16 cellular contexts compared by ENCODE assay signal in genomic region chr1:27301582-27302199, GRCh38. TPM values are rescaled to one million over a fixed set of nuclear protein-coding genes. Genes with fewer than 3 reads are reported as not detected.
DNase-seq lines count a peak whose midpoint lies in the region; ATAC-seq lines count a peak whose summit lies in the region.
"Had no signal": no experiment of that assay in that cellular context is flagged by ENCODE, and none has a peak within 500 bp of the region (broad histone marks: within the 10 kb centered on the region; RNA-seq: fewer than 3 reads in every experiment).

No MANE protein-coding gene starts in this region.

- POLR2A ChIA-PET in naive thymus-derived CD4-positive, alpha-beta T cell (lab: Charles Lee): interaction anchor here (1.1 to 2.0 kb wide), 4 partner anchors 10 to 97 kb away, joined by 3 to 6 read pairs (median 4); no protein-coding TSS in a partner anchor

- WGBS in HUES64: 80% methylated on average over 10 of the region's 10 CpGs

- H3K27ac Mint-ChIP-seq in naive thymus-derived CD4-positive, alpha-beta T cell: no peak overlapping the region
- H3K27ac Mint-ChIP-seq: activated CD4-positive, alpha-beta T cell treated with anti-CD3 and anti-CD28 coated beads, Interleukin-2, amount 10 ng/mL, durations not matched to agents 7 days and 5 days; stimulated activated naive CD8-positive, alpha-beta T cell treated with anti-CD3 and anti-CD28 coated beads, Interleukin-15, Interleukin-2, amounts not matched to agents 100 ng/mL and 50 ng/mL, for 24 hours had no signal

- peak overlapping the region; percentile 3; the same call in 1 of the 2 replicates for H3K9ac ChIP-seq in HUES64 (ENCODE audit: low read depth, low read length)
- peak overlapping the region; percentile 53 for H3K9ac ChIP-seq in NT2/D1 (ENCODE audit: insufficient read length, low read depth)
- H3K9ac ChIP-seq: KMS-11 had no signal

- no peaks in the 10 kb centered on the region for H3K27me3 Mint-ChIP-seq in naive thymus-derived CD4-positive, alpha-beta T cell
- H3K27me3 Mint-ChIP-seq: activated CD4-positive, alpha-beta T cell treated with anti-CD3 and anti-CD28 coated beads, Interleukin-2, amount 10 ng/mL, durations not matched to agents 7 days and 5 days; stimulated activated naive CD8-positive, alpha-beta T cell treated with anti-CD3 and anti-CD28 coated beads, Interleukin-15, Interleukin-2, amounts not matched to agents 100 ng/mL and 50 ng/mL, for 24 hours had no signal

- H3K36me3 Mint-ChIP-seq in naive thymus-derived CD4-positive, alpha-beta T cell: peaks cover 0 to 32% (median 6%) of the 10 kb centered on the region in 5 donors

- H3K9me3 ChIP-seq in HUES64 (ENCODE audit: insufficient read depth, low read depth, low read length) (no peaks in the 10 kb centered on the region), NT2/D1 (ENCODE audit: insufficient read depth, low read length) (no peaks in the 10 kb centered on the region)
- no peaks in the 10 kb centered on the region for H3K9me3 ChIP-seq in naive thymus-derived CD4-positive, alpha-beta T cell (ENCODE audit: control insufficient read depth in 2 of 3, low read length in 3 of 3)
- H3K9me3 ChIP-seq: body of pancreas, mucosa of descending colon had no signal

- peaks cover 0 to 8% (median 3%) of the 10 kb centered on the region in 7 donors for H3K4me1 Mint-ChIP-seq in naive thymus-derived CD4-positive, alpha-beta T cell

- H3K27ac ChIP-seq in HUES64 (ENCODE audit: low read depth, low read length): no peak overlapping the region
- H3K27ac ChIP-seq in naive thymus-derived CD4-positive, alpha-beta T cell (ENCODE audit: low read depth, low read length): no peak overlapping the region
- H3K27ac ChIP-seq: body of pancreas, KMS-11 had no signal

- ATAC-seq in HG02623 (IDR thresholded peaks at IDR 0.05; ENCODE audit: unreplicated experiment): no peak
- no peak for ATAC-seq in naive thymus-derived CD4-positive, alpha-beta T cell
- ATAC-seq in GM19463 (IDR thresholded peaks at IDR 0.05; ENCODE audit: unreplicated experiment): no peak

- no peaks in the 10 kb centered on the region for H3K27me3 ChIP-seq in HUES64 (ENCODE audit: insufficient read depth, low read length)
- no peaks in the 10 kb centered on the region for H3K27me3 ChIP-seq in NT2/D1 (ENCODE audit: insufficient read depth, insufficient read length)
- H3K27me3 ChIP-seq in naive thymus-derived CD4-positive, alpha-beta T cell (ENCODE audit: control insufficient read depth in 2 of 2, insufficient read depth in 2 of 2, low read length in 2 of 2): no peaks in the 10 kb centered on the region
- H3K27me3 ChIP-seq: body of pancreas had no signal

- H3K4me3 Mint-ChIP-seq in naive thymus-derived CD4-positive, alpha-beta T cell: no peak overlapping the region
- H3K4me3 Mint-ChIP-seq: activated CD4-positive, alpha-beta T cell treated with anti-CD3 and anti-CD28 coated beads, Interleukin-2, amount 10 ng/mL, durations not matched to agents 7 days and 5 days; stimulated activated naive CD8-positive, alpha-beta T cell treated with anti-CD3 and anti-CD28 coated beads, Interleukin-15, Interleukin-2, amounts not matched to agents 100 ng/mL and 50 ng/mL, for 24 hours had no signal

- no peaks in the 10 kb centered on the region for H3K9me3 Mint-ChIP-seq in naive thymus-derived CD4-positive, alpha-beta T cell
- H3K9me3 Mint-ChIP-seq: activated CD4-positive, alpha-beta T cell treated with anti-CD3 and anti-CD28 coated beads, Interleukin-2, amount 10 ng/mL, durations not matched to agents 7 days and 5 days; stimulated activated naive CD8-positive, alpha-beta T cell treated with anti-CD3 and anti-CD28 coated beads, Interleukin-15, Interleukin-2, amounts not matched to agents 100 ng/mL and 50 ng/mL, for 24 hours had no signal

- DNase-seq in COR-L47 (lab: John Stamatoyannopoulos, UW) (peak; percentile 55), NT2/D1 (ENCODE audit: low read depth, low spot score) (no peak), left kidney (ENCODE audit: low read depth, low spot score) (peak; percentile 7), GDM1 (lab: John Stamatoyannopoulos, UW) (no peak)
- no peak for DNase-seq in naive thymus-derived CD4-positive, alpha-beta T cell
- DNase-seq: activated CD4-positive, alpha-beta T cell treated with anti-CD3 and anti-CD28 coated beads, Interleukin-2, amount 10 ng/mL, durations not matched to agents 7 days and 5 days; activated naive CD4-positive, alpha-beta T cell treated with anti-CD3 and anti-CD28 coated beads, Interleukin-2, amount 50 U/mL, for 16 hours; activated T-cell treated with anti-CD3 and anti-CD28 coated beads for 4 hours; body of pancreas; mucosa of descending colon; stimulated activated CD4-positive, alpha-beta T cell treated with anti-CD3 and anti-CD28 coated beads, Interleukin-12 subunit alpha, Interleukin-12 subunit beta, amount 100 ng/mL, for 4 hours had no signal

- intact Hi-C loops in naive thymus-derived CD4-positive, alpha-beta T cell (cut with micrococcal nuclease): loop anchor here (1.0 to 5.0 kb wide), 6 partner anchors 31 to 361 kb away; no protein-coding TSS in a partner anchor

- H3K36me3 ChIP-seq in HUES64 (ENCODE audit: insufficient read depth, low read length) (peaks cover 7% of the 10 kb centered on the region), NT2/D1 (ENCODE audit: insufficient read depth, insufficient read length, low read length) (peaks cover 18% of the 10 kb centered on the region)
- peaks cover 0 to 82% (median 5%) of the 10 kb centered on the region in 3 experiments for H3K36me3 ChIP-seq in naive thymus-derived CD4-positive, alpha-beta T cell (ENCODE audit: control insufficient read depth in 2 of 3, insufficient read depth in 3 of 3, low read length in 3 of 3)

- peaks cover 40% of the 10 kb centered on the region for H3K4me1 ChIP-seq in HUES64 (ENCODE audit: insufficient read depth, low read length)
- peaks cover 58% of the 10 kb centered on the region for H3K4me1 ChIP-seq in NT2/D1 (ENCODE audit: insufficient read depth, insufficient read length)
- no peaks in the 10 kb centered on the region for H3K4me1 ChIP-seq in naive thymus-derived CD4-positive, alpha-beta T cell (ENCODE audit: control insufficient read depth in 2 of 2, insufficient read depth in 2 of 2, low read length in 2 of 2)
- H3K4me1 ChIP-seq: body of pancreas had no signal

- H3K4me3 ChIP-seq in HUES64 (ENCODE audit: low read length): no peak overlapping the region
- no peak overlapping the region for H3K4me3 ChIP-seq in NT2/D1 (ENCODE audit: insufficient read length, low read depth)
- H3K4me3 ChIP-seq in naive thymus-derived CD4-positive, alpha-beta T cell (ENCODE audit: low read length): no peak overlapping the region
- H3K4me3 ChIP-seq: body of pancreas, mucosa of descending colon had no signal

- CTCF ChIA-PET in naive thymus-derived CD4-positive, alpha-beta T cell (lab: Charles Lee): interaction anchor here (0.7 to 10.7 kb wide), 15 partner anchors 12 to 365 kb away, joined by 3 to 184 read pairs (median 6); partner anchors contain the start of genes AHDC1, CD164L2, GPR3 and SYTL1

RNA-seq across cellular contexts. Expression of gene TMEM222, which starts 20.3 kb away (rescaled TPM):
- 22.8 TPM for polyA plus RNA-seq in HUES64 (2013, experiment 1 of 2)
- polyA plus RNA-seq in HUES64 (2013, experiment 2 of 2): 19.4 TPM
- total RNA-seq in naive thymus-derived CD4-positive, alpha-beta T cell: 10 to 100 TPM; 23.7 to 44.0 (median 41.9) TPM
- polyA plus RNA-seq in naive thymus-derived CD4-positive, alpha-beta T cell: 10 to 100 TPM; 58.5 to 66.1 TPM

RNA-seq across cellular contexts. Expression of gene SYTL1, which starts 40.1 kb away (rescaled TPM):
- polyA plus RNA-seq in HUES64 (2013, experiment 1 of 2): 5.5 TPM
- polyA plus RNA-seq in HUES64 (2013, experiment 2 of 2): 5.3 TPM
- 100 to 1,000 TPM; 107 to 172 (median 136) TPM for total RNA-seq in naive thymus-derived CD4-positive, alpha-beta T cell
- 100 to 1,000 TPM in 1 of 2 donors, 10 to 100 TPM in 1; 93.0 to 105 TPM for polyA plus RNA-seq in naive thymus-derived CD4-positive, alpha-beta T cell

Comparison
In these comparisons a context has a peak if more than half of its experiments do, and no peak if none do; other contexts are left out.
1. DNase-seq: peak in COR-L47 (single experiment) and left kidney (single experiment); none in NT2/D1 (single experiment), GDM1 (single experiment) and naive thymus-derived CD4-positive, alpha-beta T cell (0 of 9).